ENCODE assay signal across 11 cellular contexts in genomic region chr7:66556549-66557213, GRCh38.
"Had no signal": no experiment of that assay in that cellular context is flagged by ENCODE, and none has a peak within 500 bp of the region (broad histone marks: within the 10 kb centered on the region; RNA-seq: fewer than 3 reads in every experiment).

No MANE protein-coding gene starts in this region.

- H3K36me3 ChIP-seq: breast epithelium had no signal

- H3K4me3 ChIP-seq: gastrocnemius medialis, hepatocyte, mucosa of descending colon, suprapubic skin had no signal

- H3K9me3 ChIP-seq: breast epithelium, gastrocnemius medialis, mucosa of descending colon, sigmoid colon, suprapubic skin, tibial artery had no signal

- H3K4me2 ChIP-seq: hepatocyte had no signal

- H3K27me3 ChIP-seq: breast epithelium, gastrocnemius medialis, hepatocyte, sigmoid colon, suprapubic skin, tibial artery had no signal

- FAIRE-seq: colon, endometrium, small intestine had no signal

- H3K27ac ChIP-seq: epithelial cell of prostate, gastrocnemius medialis, hepatocyte, suprapubic skin, tibial artery had no signal

- H2AFZ ChIP-seq: hepatocyte had no signal

- H3K4me1 ChIP-seq: breast epithelium had no signal
